In the genomic region with DNA sequence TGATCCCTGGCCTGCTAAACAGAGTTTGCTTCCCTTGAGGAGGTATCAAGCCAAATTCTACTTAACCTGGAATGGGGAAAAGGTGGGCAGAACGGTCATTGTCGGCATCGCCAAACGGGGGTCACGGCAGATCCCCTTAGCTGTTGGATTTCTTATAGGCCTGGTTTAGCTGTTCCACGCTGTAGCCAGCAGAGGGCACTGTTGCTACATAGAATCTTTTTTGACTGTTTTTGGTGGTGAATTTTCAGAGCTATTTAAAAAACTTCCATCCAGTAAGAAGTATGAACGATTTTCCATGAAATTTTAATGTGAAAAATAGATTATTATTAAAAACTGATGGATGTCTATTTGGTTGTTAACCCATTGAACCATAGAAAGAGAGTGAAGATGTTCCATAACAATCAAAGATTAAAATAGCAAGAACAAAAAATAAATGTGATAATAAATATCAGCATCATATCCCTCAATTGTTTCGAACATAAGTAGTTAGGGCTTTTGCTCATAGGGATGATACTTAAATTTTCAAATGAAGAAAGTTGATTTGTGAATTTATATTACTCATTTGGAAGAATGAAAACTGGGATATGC, we compare ENCODE assay signal across 8 cellular contexts. TPM values are rescaled to one million over a fixed set of nuclear protein-coding genes. Genes with fewer than 3 reads are reported as not detected.
DNase-seq lines count a peak whose midpoint lies in the region; ATAC-seq and TF ChIP-seq lines count a peak whose summit lies in the region.

No MANE protein-coding gene starts in this region.

- H3K9me3 ChIP-seq in HUES64 (ENCODE audit: insufficient read depth, low read depth, low read length), result no peaks in the 10 kb centered on the region
- H3K9me3 ChIP-seq in lung (ENCODE audit: control insufficient read depth in 2 of 2, insufficient read depth in 1 of 2, low read length in 1 of 2), result no peaks in the 10 kb centered on the region

- no peak overlapping the region for H3K27ac ChIP-seq in HUES64 (ENCODE audit: low read depth, low read length)
- H3K27ac ChIP-seq in dorsolateral prefrontal cortex, result no peak overlapping the region
- no peak overlapping the region for H3K27ac ChIP-seq in lung (ENCODE audit: low read depth in 1 of 2, low read length in 1 of 2)

- peaks cover 14% of the 10 kb centered on the region for H3K27me3 ChIP-seq in HUES64 (ENCODE audit: insufficient read depth, low read length)
- peaks cover 0 to 61% (median 18%) of the 10 kb centered on the region in 45 donors for H3K27me3 ChIP-seq in dorsolateral prefrontal cortex
- peaks cover 5% of the 10 kb centered on the region for H3K27me3 ChIP-seq in lung (ENCODE audit: control insufficient read depth, insufficient read depth)

- H3K9ac ChIP-seq in HUES64 (ENCODE audit: low read depth, low read length), result no peak overlapping the region

- H3K4me3 Mint-ChIP-seq in T-helper 2 cell treated with Interferon-gamma antibody and Interleukin-4, amounts not matched to agents 5 μg/mL and 100 μg/mL, for 36 hours, result peak overlapping the region; percentile 8

- TF ChIP-seq CTCF in dorsolateral prefrontal cortex (IDR thresholded peaks at IDR 0.05 in 54 of 56, conservative IDR thresholded peaks at IDR 0.05 in 2 of 56; ENCODE audit: low read depth in 1 of 56, partially characterized antibody in 56 of 56) (peak; percentile 54 to 93 (median 85)), lung (IDR thresholded peaks at IDR 0.05; ENCODE audit: control extremely low read depth, extremely low read depth) (peak; percentile 49)

- H3K4me3 ChIP-seq in HUES64 (ENCODE audit: low read length) (peak overlapping the region; percentile 67), dorsolateral prefrontal cortex (peak overlapping the region in 13 of 59 donors; percentile 0 to 65 (median 57)), lung (no peak overlapping the region)

- ATAC-seq in activated CD4-positive, CD25-positive, alpha-beta regulatory T cell treated with anti-CD3 and anti-CD28 coated beads, Interleukin-2, amount 50 U/mL, for 24 hours, result no peak
- ATAC-seq in lung (ENCODE audit: insufficient read depth, low FRiP score) (no peak), GM19023 (IDR thresholded peaks at IDR 0.05; ENCODE audit: unreplicated experiment) (no peak)

- H3K27ac Mint-ChIP-seq in T-helper 2 cell treated with Interferon-gamma antibody and Interleukin-4, amounts not matched to agents 5 μg/mL and 100 μg/mL, for 36 hours, result no peak overlapping the region

- intact Hi-C loops in dorsolateral prefrontal cortex (cut with DNase I), result loop anchor here in 1 of 2 donors (10.0 kb wide), 1 partner anchor 409 kb away; the partner anchor contains the start of gene LDOC1

- H3K4me1 Mint-ChIP-seq in T-helper 2 cell treated with Interferon-gamma antibody and Interleukin-4, amounts not matched to agents 5 μg/mL and 100 μg/mL, for 36 hours (ENCODE audit: low read depth), result peaks cover 4% of the 10 kb centered on the region

- no peaks in the 10 kb centered on the region for H3K9me3 Mint-ChIP-seq in T-helper 2 cell treated with Interferon-gamma antibody and Interleukin-4, amounts not matched to agents 5 μg/mL and 100 μg/mL, for 36 hours

- DNase-seq in activated CD4-positive, CD25-positive, alpha-beta regulatory T cell treated with anti-CD3 and anti-CD28 coated beads, Interleukin-2, amount 50 U/mL, for 72 hours, result peak; percentile 45
- no peak for DNase-seq in T-helper 2 cell treated with Interferon-gamma antibody and Interleukin-4, amounts not matched to agents 5 μg/mL and 100 μg/mL, for 36 hours (ENCODE audit: low spot score)
- peak in 7 of 10 donors; percentile 31 to 76 (median 48) for DNase-seq in dorsolateral prefrontal cortex
- peak; percentile 41 for DNase-seq in lung (ENCODE audit: low spot score)
- DNase-seq in superior temporal gyrus (ENCODE audit: extremely low spot score), result peak; percentile 85

- H3K36me3 ChIP-seq in HUES64 (ENCODE audit: insufficient read depth, low read length), result no peaks in the 10 kb centered on the region
- H3K36me3 ChIP-seq in lung (ENCODE audit: control insufficient read depth in 2 of 2, insufficient read depth in 2 of 2, low read length in 2 of 2), result no peaks in the 10 kb centered on the region

- H3K36me3 Mint-ChIP-seq in T-helper 2 cell treated with Interferon-gamma antibody and Interleukin-4, amounts not matched to agents 5 μg/mL and 100 μg/mL, for 36 hours (ENCODE audit: low read depth), result no peaks in the 10 kb centered on the region

- WGBS in HUES64, result 1% methylated on average over 6 of the region's 8 CpGs
- WGBS in lung, 2 donors, result 11% methylated on average over 8 of the region's 8 CpGs

- peaks cover 15% of the 10 kb centered on the region for H3K27me3 Mint-ChIP-seq in T-helper 2 cell treated with Interferon-gamma antibody and Interleukin-4, amounts not matched to agents 5 μg/mL and 100 μg/mL, for 36 hours (ENCODE audit: low read depth)

- H3K4me1 ChIP-seq in HUES64 (ENCODE audit: insufficient read depth, low read length) (peaks cover 2% of the 10 kb centered on the region; the same call in 1 of the 2 replicates), lung (ENCODE audit: control insufficient read depth in 2 of 2, insufficient read depth in 2 of 2, low read length in 2 of 2) (no peaks in the 10 kb centered on the region)

RNA-seq across cellular contexts. Expression of gene LINC00632, which starts 56.6 kb away (rescaled TPM):
- 58.9 TPM for polyA plus RNA-seq in HUES64 (2013, experiment 1 of 2)
- 83.5 TPM for polyA plus RNA-seq in HUES64 (2013, experiment 2 of 2)
- total RNA-seq in dorsolateral prefrontal cortex (over 10,000 TPM in 59 of 120 experiments, 1,000 to 10,000 TPM in 61; 5,146 to 25,783 (median 9,954) TPM), lung (100 to 1,000 TPM; 105 to 106 TPM)
- polyA plus RNA-seq in lung, result 1 to 10 TPM in 1 of 2 donors, under 1 TPM in 1; 0.57 to 8.5 TPM

Comparison
In these comparisons a context has a peak if more than half of its experiments do, and no peak if none do; other contexts are left out.
1. RNA of gene LINC00632, which starts 56.6 kb away (total RNA-seq): 5,146 to 25,783 TPM in dorsolateral prefrontal cortex; 105 to 106 TPM in lung; every median in the first group is over 10 times any median in the second.